ENCODE assay signal across 2 cellular contexts in the genomic region with DNA sequence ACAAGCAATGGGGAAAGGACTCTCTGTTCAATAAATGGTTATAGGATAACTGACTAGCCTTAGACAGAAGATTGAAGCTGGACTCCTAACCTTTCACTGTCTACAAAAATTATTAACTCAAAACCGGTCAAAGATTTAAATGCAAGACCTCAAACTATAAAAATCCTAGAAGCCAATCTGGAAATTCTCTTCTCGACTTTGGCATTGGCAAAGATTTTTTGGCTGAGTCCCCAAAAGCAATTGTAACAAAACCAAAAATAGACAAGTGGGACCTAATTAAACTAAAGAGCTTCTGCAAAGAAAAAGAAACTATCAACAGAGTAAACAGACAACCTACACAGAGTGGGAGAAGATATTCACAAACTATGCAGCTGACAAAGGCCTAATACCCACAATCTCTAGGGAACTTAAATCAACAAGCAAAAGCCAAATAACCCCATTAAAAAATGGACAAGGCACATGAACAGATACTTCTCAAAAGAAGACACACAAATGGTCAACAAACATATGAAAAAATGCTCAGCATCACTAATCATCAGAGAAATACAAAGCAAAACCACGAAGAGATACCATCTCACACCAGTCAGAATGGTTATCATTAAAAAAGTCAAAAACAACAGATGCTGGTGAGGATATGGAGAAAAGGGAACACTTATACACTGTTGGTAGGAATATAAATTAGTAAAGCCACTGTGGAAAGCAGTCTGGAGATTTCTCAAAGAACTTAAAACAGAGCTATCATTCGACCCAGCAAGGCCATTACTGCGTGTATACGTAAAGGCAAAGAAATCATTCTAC.
A peak's percentile ranks its signal among the peaks of the same experiment; 100 is the strongest.
TF ChIP-seq lines count a peak whose summit lies in the region.

No MANE protein-coding gene starts in this region.

TF ChIP-seq in HEK293, 187 proteins besides CTCF, POLR2A, EP300 and RAD21 (continued from another document):
- TF ChIP-seq PRDM4 (tag by site-specific recombination; IDR thresholded peaks at IDR 0.05) (0 out of 2 replicates have a peak, but pooled peaks have one; percentile 38), ZNF529 (tag by site-specific recombination; IDR thresholded peaks at IDR 0.05; ENCODE audit: insufficient replicate concordance) (no peak), BCL6B (tag by site-specific recombination; IDR thresholded peaks at IDR 0.05) (0 out of 2 replicates have a peak, but pooled peaks have one; percentile 31), KLF9 (tag by site-specific recombination; IDR thresholded peaks at IDR 0.05; ENCODE audit: low read depth) (no peak)
- TF ChIP-seq, protein P1, sequence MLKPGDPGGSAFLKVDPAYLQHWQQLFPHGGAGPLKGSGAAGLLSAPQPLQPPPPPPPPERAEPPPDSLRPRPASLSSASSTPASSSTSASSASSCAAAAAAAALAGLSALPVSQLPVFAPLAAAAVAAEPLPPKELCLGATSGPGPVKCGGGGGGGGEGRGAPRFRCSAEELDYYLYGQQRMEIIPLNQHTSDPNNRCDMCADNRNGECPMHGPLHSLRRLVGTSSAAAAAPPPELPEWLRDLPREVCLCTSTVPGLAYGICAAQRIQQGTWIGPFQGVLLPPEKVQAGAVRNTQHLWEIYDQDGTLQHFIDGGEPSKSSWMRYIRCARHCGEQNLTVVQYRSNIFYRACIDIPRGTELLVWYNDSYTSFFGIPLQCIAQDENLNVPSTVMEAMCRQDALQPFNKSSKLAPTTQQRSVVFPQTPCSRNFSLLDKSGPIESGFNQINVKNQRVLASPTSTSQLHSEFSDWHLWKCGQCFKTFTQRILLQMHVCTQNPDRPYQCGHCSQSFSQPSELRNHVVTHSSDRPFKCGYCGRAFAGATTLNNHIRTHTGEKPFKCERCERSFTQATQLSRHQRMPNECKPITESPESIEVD (tag by site-specific recombination; IDR thresholded peaks at IDR 0.05) = peak; percentile 52
TF ChIP-seq in HEK293: peak in this region for 6.

TF ChIP-seq in GM12878, 131 proteins besides CTCF, POLR2A, EP300 and RAD21 (continued from another document):
- no peak for TF ChIP-seq ZBTB4 (CRISPR knock-in tag; IDR thresholded peaks at IDR 0.05)
- TF ChIP-seq CHD4 (IDR thresholded peaks at IDR 0.05) = no peak
- no peak for TF ChIP-seq IKZF1 (conservative IDR thresholded peaks at IDR 0.05)
- no peak for TF ChIP-seq SMC3 (IDR thresholded peaks at IDR 0.05; ENCODE audit: borderline replicate concordance, low read length)
- TF ChIP-seq ZNF24 (IDR thresholded peaks at IDR 0.05) = no peak
- no peak for TF ChIP-seq RAD51 (IDR thresholded peaks at IDR 0.05)
- no peak for TF ChIP-seq NFYA (IDR thresholded peaks at IDR 0.05; ENCODE audit: borderline replicate concordance, low read depth, low read length)
- no peak for TF ChIP-seq MEF2A (IDR thresholded peaks at IDR 0.05; ENCODE audit: insufficient read depth, low read depth, low read length)
- no peak for TF ChIP-seq HDAC6 (IDR thresholded peaks at IDR 0.05; ENCODE audit: unreplicated experiment)
- no peak for TF ChIP-seq GABPA (IDR thresholded peaks at IDR 0.05; ENCODE audit: low read depth)
- TF ChIP-seq KAT2A (conservative IDR thresholded peaks at IDR 0.05; ENCODE audit: control insufficient read depth, low read depth, low read length) = no peak
- no peak for TF ChIP-seq ZBED1 (IDR thresholded peaks at IDR 0.05; ENCODE audit: borderline replicate concordance)
- no peak for TF ChIP-seq RELA (IDR thresholded peaks at IDR 0.05; ENCODE audit: borderline replicate concordance, partially characterized antibody)
